ENCODE assay signal across 20 cellular contexts in genomic region chr14:102389261-102389660, GRCh38. TPM values are rescaled to one million over a fixed set of nuclear protein-coding genes. Genes with fewer than 3 reads are reported as not detected.
DNase-seq lines count a peak whose midpoint lies in the region; ATAC-seq and TF ChIP-seq lines count a peak whose summit lies in the region.
"Had no signal": no experiment of that assay in that cellular context is flagged by ENCODE, and none has a peak within 500 bp of the region (broad histone marks: within the 10 kb centered on the region; RNA-seq: fewer than 3 reads in every experiment).

No MANE protein-coding gene starts in this region.

- no peak overlapping the region for H3K27ac Mint-ChIP-seq in endodermal cell
- H3K27ac Mint-ChIP-seq: activated CD4-positive, alpha-beta T cell treated with anti-CD3 and anti-CD28 coated beads, Interleukin-2, amount 10 ng/mL, durations not matched to agents 24 days and 14 days had no signal

- H3K36me3 ChIP-seq in endodermal cell (ENCODE audit: control insufficient read depth, insufficient read depth, low read length) (no peaks in the 10 kb centered on the region), subcutaneous abdominal adipose tissue (ENCODE audit: control insufficient read depth in 5 of 5, insufficient read depth in 5 of 5, low read length in 5 of 5) (peaks cover 0 to 12% (median 0%) of the 10 kb centered on the region in 5 donors)
- H3K36me3 ChIP-seq: brain microvascular endothelial cell had no signal

- peaks cover 33% of the 10 kb centered on the region for H3K36me3 Mint-ChIP-seq in endodermal cell (ENCODE audit: low read depth)

- no peaks in the 10 kb centered on the region for H3K9me3 ChIP-seq in endodermal cell (ENCODE audit: control insufficient read depth, low read length)
- no peaks in the 10 kb centered on the region for H3K9me3 ChIP-seq in subcutaneous abdominal adipose tissue (ENCODE audit: control insufficient read depth in 5 of 5, low read length in 5 of 5)
- H3K9me3 ChIP-seq: esophagus squamous epithelium, SJCRH30, stomach had no signal

- H3K27ac ChIP-seq in endodermal cell (ENCODE audit: low read depth, low read length) (peak overlapping the region; percentile 96), subcutaneous abdominal adipose tissue (ENCODE audit: low read depth, low read length) (peak overlapping the region; percentile 55)
- H3K27ac ChIP-seq: brain microvascular endothelial cell, SJCRH30 had no signal

- H3K4me3 ChIP-seq in endodermal cell (ENCODE audit: low read length) (no peak overlapping the region), subcutaneous abdominal adipose tissue (ENCODE audit: low read depth in 1 of 5, low read length in 5 of 5) (no peak overlapping the region)
- H3K4me3 ChIP-seq: esophagus squamous epithelium, SJCRH30, stomach had no signal

- H3K4me1 ChIP-seq in endodermal cell (ENCODE audit: control insufficient read depth, insufficient read depth, low read length) (no peaks in the 10 kb centered on the region), subcutaneous abdominal adipose tissue (ENCODE audit: control insufficient read depth in 5 of 5, insufficient read depth in 5 of 5, low read length in 5 of 5) (peaks cover 0 to 13% (median 12%) of the 10 kb centered on the region in 5 donors)
- H3K4me1 ChIP-seq: SJCRH30 had no signal

- no peak overlapping the region for H3K4me3 Mint-ChIP-seq in endodermal cell
- H3K4me3 Mint-ChIP-seq: activated CD4-positive, alpha-beta T cell treated with anti-CD3 and anti-CD28 coated beads, Interleukin-2, amount 10 ng/mL, durations not matched to agents 24 days and 14 days had no signal

- no peaks in the 10 kb centered on the region for H3K4me1 Mint-ChIP-seq in endodermal cell

- intact Hi-C loops in left ventricle myocardium superior (cut with micrococcal nuclease): no loop called here

- H3K9me3 Mint-ChIP-seq in endodermal cell: no peaks in the 10 kb centered on the region
- H3K9me3 Mint-ChIP-seq: activated CD4-positive, alpha-beta T cell treated with anti-CD3 and anti-CD28 coated beads, Interleukin-2, amount 10 ng/mL, durations not matched to agents 24 days and 14 days had no signal

- DNase-seq in Kasumi-1 (lab: John Stamatoyannopoulos, UW) (peak; percentile 62 to 68), SIG-M5 (lab: John Stamatoyannopoulos, UW) (peak; percentile 54), endodermal cell (no peak), left ventricle myocardium superior (no peak)
- no peak for DNase-seq in central memory CD4-positive, alpha-beta T cell
- DNase-seq: activated CD4-positive, alpha-beta T cell treated with anti-CD3 and anti-CD28 coated beads, Interleukin-2, amount 10 ng/mL, durations not matched to agents 24 days and 14 days; activated naive CD4-positive, alpha-beta T cell treated with anti-CD3 and anti-CD28 coated beads, Interleukin-2, amount 50 U/mL, for 16 hours; brain microvascular endothelial cell; COR-L47; esophagus squamous epithelium; glutamatergic neuron; mesenchymal stem cell; NCI-H187; NCI-H446; retina; stomach had no signal

- no peaks in the 10 kb centered on the region for H3K27me3 Mint-ChIP-seq in endodermal cell (ENCODE audit: insufficient read depth)
- H3K27me3 Mint-ChIP-seq: activated CD4-positive, alpha-beta T cell treated with anti-CD3 and anti-CD28 coated beads, Interleukin-2, amount 10 ng/mL, durations not matched to agents 24 days and 14 days had no signal

- H3K9ac ChIP-seq in endodermal cell (ENCODE audit: extremely low read depth, low read length, poor library complexity, severe bottlenecking) (no peak overlapping the region), subcutaneous abdominal adipose tissue (ENCODE audit: low read length in 5 of 5) (no peak overlapping the region)

- no peak for TF ChIP-seq CTCF in endodermal cell (conservative IDR thresholded peaks at IDR 0.05)

- 98 to 100% methylated on average over 1 to 2 of the region's 2 CpGs for WGBS in endodermal cell (ENCODE audit: insufficient coverage in 1 of 2, insufficient read length in 1 of 2), 2 experiments

- H3K27me3 ChIP-seq in endodermal cell (ENCODE audit: control insufficient read depth, insufficient read depth, low read length, poor library complexity, severe bottlenecking) (no peaks in the 10 kb centered on the region), subcutaneous abdominal adipose tissue (ENCODE audit: control insufficient read depth in 5 of 5, insufficient read depth in 4 of 5, low read length in 5 of 5) (no peaks in the 10 kb centered on the region)
- H3K27me3 ChIP-seq: brain microvascular endothelial cell, esophagus squamous epithelium, SJCRH30, stomach had no signal

- ATAC-seq in left ventricle myocardium superior: no peak
- ATAC-seq in HG03108 (IDR thresholded peaks at IDR 0.05; ENCODE audit: unreplicated experiment): no peak
- ATAC-seq: HCT116 had no signal

RNA-seq across cellular contexts. Expression of gene TECPR2, which starts 26.5 kb away (rescaled TPM):
- total RNA-seq in endodermal cell (10 to 100 TPM; 27.7 to 28.0 TPM), left ventricle myocardium superior (22.5 TPM)
- 11.5 TPM for polyA plus RNA-seq in endodermal cell (2013, experiment 1 of 2)
- polyA plus RNA-seq in endodermal cell (2013, experiment 2 of 2): 11.9 TPM

RNA-seq across cellular contexts. Expression of gene CINP, which starts 26.6 kb away (rescaled TPM):
- total RNA-seq in endodermal cell (10 to 100 TPM; 33.3 to 38.3 TPM), left ventricle myocardium superior (33.7 TPM)
- polyA plus RNA-seq in endodermal cell (2013, experiment 1 of 2): 33.4 TPM
- 39.2 TPM for polyA plus RNA-seq in endodermal cell (2013, experiment 2 of 2)

Comparison
In these comparisons a context has a peak if more than half of its experiments do, and no peak if none do; other contexts are left out.
1. DNase-seq: peak in Kasumi-1 (2 of 2) and SIG-M5 (single experiment); none in endodermal cell (single experiment), central memory CD4-positive, alpha-beta T cell (single experiment) and left ventricle myocardium superior (single experiment).